17 cellular contexts compared by ENCODE assay signal in genomic region chr9:131434673-131435072, GRCh38. TPM values are rescaled to one million over a fixed set of nuclear protein-coding genes. Genes with fewer than 3 reads are reported as not detected.
DNase-seq lines count a peak whose midpoint lies in the region; ATAC-seq and TF ChIP-seq lines count a peak whose summit lies in the region.
"Had no signal": no experiment of that assay in that cellular context is flagged by ENCODE, and none has a peak within 500 bp of the region (broad histone marks: within the 10 kb centered on the region; RNA-seq: fewer than 3 reads in every experiment).

No MANE protein-coding gene starts in this region.

- POLR2A ChIA-PET in RWPE1 (lab: Yijun Ruan, JAX; ENCODE audit: low non-redundant PET) = no interaction called here

- H4K20me1 ChIP-seq in smooth muscle cell (ENCODE audit: low read depth) = peaks cover 99% of the 10 kb centered on the region

- H3F3A ChIP-seq in smooth muscle cell (ENCODE audit: low read depth) = peaks cover 42% of the 10 kb centered on the region

- no peak overlapping the region for H3K4me2 ChIP-seq in smooth muscle cell

- 97% methylated on average over 7 of the region's 7 CpGs for WGBS in smooth muscle cell (ENCODE audit: low lambda C conversion rate)

- H3K79me2 ChIP-seq in smooth muscle cell (ENCODE audit: low read depth) = peaks cover 85% of the 10 kb centered on the region

- H3K9me3 ChIP-seq in left ventricle myocardium inferior (replicated peaks) = no peaks in the 10 kb centered on the region
- H3K9me3 ChIP-seq in right atrium auricular region = no peaks in the 10 kb centered on the region
- no peaks in the 10 kb centered on the region for H3K9me3 ChIP-seq in smooth muscle cell (replicated peaks; ENCODE audit: low read depth)
- H3K9me3 ChIP-seq: BE2C had no signal

- no peak overlapping the region for H2AFZ ChIP-seq in smooth muscle cell (ENCODE audit: low read depth)

- H3K27ac ChIP-seq in left ventricle myocardium inferior (replicated peaks) (peak overlapping the region; percentile 62), right atrium auricular region (no peak overlapping the region), RWPE1 (peak overlapping the region; percentile 0; the same call in 1 of the 2 replicates), smooth muscle cell (ENCODE audit: low read depth) (peak overlapping the region; percentile 74)

- ATAC-seq in HG02840 (IDR thresholded peaks at IDR 0.05; ENCODE audit: low FRiP score, unreplicated experiment) = no peak

- TF ChIP-seq CTCF in left ventricle myocardium inferior (IDR thresholded peaks at IDR 0.05; ENCODE audit: borderline replicate concordance) = no peak
- no peak for TF ChIP-seq CTCF in right atrium auricular region (IDR thresholded peaks at IDR 0.05)
- no peak for TF ChIP-seq CTCF in RWPE1 (conservative IDR thresholded peaks at IDR 0.05; ENCODE audit: low read depth)
- TF ChIP-seq CTCF in endothelial cell (IDR thresholded peaks at IDR 0.05; ENCODE audit: unreplicated experiment) = no peak
- no peak for TF ChIP-seq CTCF in smooth muscle cell (IDR thresholded peaks at IDR 0.05; ENCODE audit: borderline replicate concordance, insufficient read depth, poor library complexity, severe bottlenecking)

- DNase-seq in left ventricle myocardium inferior (no peak), right atrium auricular region (ENCODE audit: low spot score) (no peak), RWPE1 (ENCODE audit: low spot score) (no peak), endothelial cell (ENCODE audit: low spot score) (no peak), smooth muscle cell (lab: John Stamatoyannopoulos, UW; ENCODE audit: unreplicated experiment) (no peak), RKO (ENCODE audit: low spot score) (no peak)
- no peak for DNase-seq in stimulated activated CD4-positive, alpha-beta T cell treated with anti-CD3 and anti-CD28 coated beads, Interleukin-4, amount 100 ng/mL, for 4 hours
- DNase-seq: BE2C; CD8-positive, alpha-beta memory T cell; HCEC 1CT; NCI-H1417; NCI-H2081; NCI-H226; NCI-H526 treated with DMSO at 0.1 percent for 48 hours; RPMI8226 had no signal

- CTCF ChIA-PET in RWPE1 (lab: Yijun Ruan, JAX) = interaction anchor here (0.5 to 1.0 kb wide), 2 partner anchors 13 to 42 kb away, joined by 3 to 5 read pairs; no protein-coding TSS in a partner anchor

- intact Hi-C loops in left ventricle myocardium inferior (cut with micrococcal nuclease) = no loop called here

- H3K27me3 ChIP-seq in left ventricle myocardium inferior (ENCODE audit: low read depth) (no peaks in the 10 kb centered on the region), right atrium auricular region (no peaks in the 10 kb centered on the region), smooth muscle cell (ENCODE audit: low read depth) (no peaks in the 10 kb centered on the region)
- H3K27me3 ChIP-seq: BE2C had no signal

- H3K4me1 ChIP-seq in left ventricle myocardium inferior = peaks cover 57% of the 10 kb centered on the region
- peaks cover 0 to 43% of the 10 kb centered on the region in 2 donors for H3K4me1 ChIP-seq in right atrium auricular region
- peaks cover 8% of the 10 kb centered on the region for H3K4me1 ChIP-seq in smooth muscle cell (ENCODE audit: low read depth)
- H3K4me1 ChIP-seq: BE2C had no signal

- H3K4me3 ChIP-seq in left ventricle myocardium inferior (no peak overlapping the region), right atrium auricular region (no peak overlapping the region), smooth muscle cell (no peak overlapping the region)

- peaks cover 19% of the 10 kb centered on the region for H3K4me1 Mint-ChIP-seq in endothelial cell (ENCODE audit: unreplicated experiment)

- H3K36me3 Mint-ChIP-seq in endothelial cell (ENCODE audit: low read depth, unreplicated experiment) = peaks cover 54% of the 10 kb centered on the region
- H3K36me3 Mint-ChIP-seq: IgD-negative memory B cell had no signal

- peaks cover 6% of the 10 kb centered on the region for H3K27me3 Mint-ChIP-seq in endothelial cell (ENCODE audit: unreplicated experiment)
- H3K27me3 Mint-ChIP-seq: CD8-positive, alpha-beta memory T cell; IgD-negative memory B cell had no signal

- H3K4me3 Mint-ChIP-seq in endothelial cell (ENCODE audit: unreplicated experiment) = no peak overlapping the region
- H3K4me3 Mint-ChIP-seq: CD8-positive, alpha-beta memory T cell; IgD-negative memory B cell had no signal

- H3K36me3 ChIP-seq in left ventricle myocardium inferior (peaks cover 68% of the 10 kb centered on the region), right atrium auricular region (peaks cover 72% of the 10 kb centered on the region), smooth muscle cell (ENCODE audit: low read depth) (peaks cover 4% of the 10 kb centered on the region)

- peak overlapping the region; percentile 13 for H3K27ac Mint-ChIP-seq in endothelial cell (ENCODE audit: unreplicated experiment)

- H3K9ac ChIP-seq in smooth muscle cell (ENCODE audit: low read depth) = no peak overlapping the region

- H3K9me3 Mint-ChIP-seq in endothelial cell (ENCODE audit: unreplicated experiment) = no peaks in the 10 kb centered on the region
- H3K9me3 Mint-ChIP-seq: CD8-positive, alpha-beta memory T cell; IgD-negative memory B cell had no signal

RNA-seq across cellular contexts. Expression of gene PRRC2B, which starts 40.8 kb away (rescaled TPM):
- total RNA-seq in left ventricle myocardium inferior (109 TPM), right atrium auricular region (100 to 1,000 TPM in 1 of 2 donors, 10 to 100 TPM in 1; 76.7 to 120 TPM), endothelial cell (ENCODE audit: unreplicated experiment) (350 TPM), smooth muscle cell (73.5 and 97.2 TPM in 2 replicates)
- 38.6 and 53.7 TPM in 2 replicates for polyA plus RNA-seq in smooth muscle cell

Comparison
In these comparisons a context has a peak if more than half of its experiments do, and no peak if none do; other contexts are left out.
1. H3K27ac ChIP-seq: peak in left ventricle myocardium inferior (single experiment), RWPE1 (single experiment) and smooth muscle cell (single experiment); none in right atrium auricular region (0 of 2).